Comparison of ENCODE assay signal across 20 cellular contexts in the genomic region with DNA sequence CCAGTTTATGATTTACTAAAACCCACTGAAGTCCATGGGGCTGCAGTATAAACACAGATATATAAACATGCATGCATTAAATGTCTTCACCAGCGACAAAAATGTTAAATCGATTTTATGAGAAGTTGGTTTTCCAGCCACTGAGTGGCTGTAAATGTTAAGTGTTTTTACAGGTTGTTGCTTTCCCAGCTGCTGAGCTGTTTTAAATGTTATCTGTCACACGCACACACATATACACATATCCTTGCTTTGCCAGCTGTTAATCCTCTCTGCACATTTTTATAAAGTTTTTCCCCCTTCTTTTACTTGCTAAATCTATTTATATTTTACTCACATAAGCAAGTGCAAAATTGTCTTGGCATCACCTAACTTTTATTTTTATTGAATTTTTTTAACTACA.
DNase-seq lines count a peak whose midpoint lies in the region; ATAC-seq and TF ChIP-seq lines count a peak whose summit lies in the region.
"Had no signal": no experiment of that assay in that cellular context is flagged by ENCODE, and none has a peak within 500 bp of the region (broad histone marks: within the 10 kb centered on the region; RNA-seq: fewer than 3 reads in every experiment).

No MANE protein-coding gene starts in this region.

- no peak overlapping the region for H2BK15ac ChIP-seq in IMR-90 (ENCODE audit: low read depth, low read length)

- no peak overlapping the region for H3K18ac ChIP-seq in IMR-90 (ENCODE audit: low read depth, low read length)

- H3K4me1 Mint-ChIP-seq in activated T-helper 17 cell treated with anti-CD3 and anti-CD28 coated beads, Interleukin-2, amount 50 U/mL, for 72 hours: no peaks in the 10 kb centered on the region
- H3K4me1 Mint-ChIP-seq: CD4-positive, alpha-beta memory T cell had no signal

- H2BK5ac ChIP-seq in IMR-90 (ENCODE audit: low read depth, low read length, poor library complexity, severe bottlenecking): no peak overlapping the region

- H4K20me1 ChIP-seq in IMR-90 (ENCODE audit: insufficient read depth, low read length): no peaks in the 10 kb centered on the region
- no peaks in the 10 kb centered on the region for H4K20me1 ChIP-seq in hepatocyte (ENCODE audit: insufficient read depth, poor library complexity, severe bottlenecking)
- H4K20me1 ChIP-seq: BLaER1 treated with 17β-estradiol and CSF1 and Interleukin-3, amounts not matched to agents 10 nM and 100 nM had no signal

- DNase-seq in CMK (ENCODE audit: low read depth): peak; percentile 17
- peak; percentile 7 for DNase-seq in IMR-90
- DNase-seq in NCI-H510A treated with DMSO at 0.1 percent for 48 hours (lab: John Stamatoyannopoulos, UW): peak; percentile 77
- DNase-seq in hepatocyte (ENCODE audit: low spot score): peak; percentile 6
- DNase-seq in GM13976 (ENCODE audit: low spot score): no peak
- no peak for DNase-seq in activated naive CD4-positive, alpha-beta T cell (lab: John Stamatoyannopoulos, UW)
- DNase-seq in DMS53 (lab: John Stamatoyannopoulos, UW): no peak
- DNase-seq: CD4-positive, alpha-beta memory T cell; EL; GF-D8; H7; NCI-H1436 treated with DMSO at 0.1 percent for 48 hours; NCI-H2029 treated with DMSO at 0.1 percent for 48 hours; NCI-H2171 treated with DMSO at 0.1 percent for 48 hours; NCI-H526 treated with DMSO at 0.1 percent for 48 hours; Peyer's patch; T-helper 1 cell had no signal

- H2AK5ac ChIP-seq in IMR-90 (ENCODE audit: low read depth, low read length): no peak overlapping the region

- WGBS in IMR-90 (ENCODE audit: extremely low coverage in 2 of 2, insufficient read length in 1 of 2), 2 experiments: no CpG with 5 or more reads among the region's 3 CpGs
- WGBS in hepatocyte (ENCODE audit: low lambda C conversion rate, missing lambda C conversion rate): 41% methylated on average over 3 of the region's 3 CpGs

- POLR2A ChIA-PET in IMR-90 (lab: Charles Lee; ENCODE audit: unreplicated experiment): no interaction called here

- H3K9me3 ChIP-seq in IMR-90 (ENCODE audit: control insufficient read depth, insufficient read depth, low read length) (no peaks in the 10 kb centered on the region), hepatocyte (ENCODE audit: low read depth) (no peaks in the 10 kb centered on the region)
- H3K9me3 ChIP-seq: Peyer's patch, SJSA1 had no signal

- intact Hi-C loops in IMR-90 (cut with micrococcal nuclease): no loop called here

- H3K27me3 Mint-ChIP-seq in activated T-helper 17 cell treated with anti-CD3 and anti-CD28 coated beads, Interleukin-2, amount 50 U/mL, for 72 hours: peaks cover 7% of the 10 kb centered on the region

- no peak overlapping the region for H3K27ac ChIP-seq in IMR-90 (ENCODE audit: insufficient read depth, low read length)
- peak overlapping the region; percentile 15 for H3K27ac ChIP-seq in hepatocyte
- H3K27ac ChIP-seq: BLaER1 treated with 17β-estradiol and CSF1 and Interleukin-3, amounts not matched to agents 10 nM and 100 nM; Peyer's patch; SJSA1 had no signal

- H3K79me2 ChIP-seq in hepatocyte: no peaks in the 10 kb centered on the region

- in situ Hi-C loops in IMR-90 (cut with MboI; ENCODE audit: low sequenced_read_pairs) (no loop called here), GM13976 (cut with MboI; ENCODE audit: low sequenced_read_pairs, unreplicated experiment) (no loop called here)

- dilution Hi-C loops in IMR-90 (cut with HindIII; ENCODE audit: low sequenced_read_pairs, unreplicated experiment): no loop called here

- TF ChIP-seq CTCF in IMR-90 (conservative IDR thresholded peaks at IDR 0.05; ENCODE audit: low read depth, low read length) (no peak), hepatocyte (IDR thresholded peaks at IDR 0.05; ENCODE audit: poor library complexity) (no peak), GM13976 (IDR thresholded peaks at IDR 0.05; ENCODE audit: borderline replicate concordance, control extremely low read depth, extremely low read depth, insufficient read depth, missing control alignments) (no peak)

- H3K4ac ChIP-seq in IMR-90 (ENCODE audit: low read depth, low read length): no peak overlapping the region

- H2AFZ ChIP-seq in IMR-90 (replicated peaks; ENCODE audit: low read length, poor library complexity) (no peak overlapping the region), hepatocyte (no peak overlapping the region)

- H3K4me2 ChIP-seq in IMR-90 (ENCODE audit: low read depth, low read length) (no peak overlapping the region), hepatocyte (no peak overlapping the region)
- H3K4me2 ChIP-seq: BLaER1 treated with 17β-estradiol and CSF1 and Interleukin-3, amounts not matched to agents 10 nM and 100 nM had no signal

- no peaks in the 10 kb centered on the region for H3K79me1 ChIP-seq in IMR-90 (ENCODE audit: low read depth in 1 of 2, low read length in 2 of 2)

- H2AK9ac ChIP-seq in IMR-90 (replicated peaks; ENCODE audit: low read depth, low read length, poor library complexity): no peak overlapping the region

- no peak overlapping the region for H4K91ac ChIP-seq in IMR-90 (ENCODE audit: insufficient read depth, low read depth, low read length)

- H3K9ac ChIP-seq in IMR-90 (ENCODE audit: low read depth, low read length): no peak overlapping the region
- H3K9ac ChIP-seq: BLaER1 treated with 17β-estradiol and CSF1 and Interleukin-3, amounts not matched to agents 10 nM and 100 nM had no signal

- BruUV-seq in IMR-90 (replicated peaks; lab: Mats Ljungman, UMichigan): no TSS peak

- H3K9me1 ChIP-seq in IMR-90 (ENCODE audit: insufficient read depth, low read length): no peaks in the 10 kb centered on the region

- H3K9me3 Mint-ChIP-seq in activated T-helper 17 cell treated with anti-CD3 and anti-CD28 coated beads, Interleukin-2, amount 50 U/mL, for 72 hours: peaks cover 3% of the 10 kb centered on the region

- H3K27ac Mint-ChIP-seq in activated T-helper 17 cell treated with anti-CD3 and anti-CD28 coated beads, Interleukin-2, amount 50 U/mL, for 72 hours: no peak overlapping the region
- H3K27ac Mint-ChIP-seq: CD4-positive, alpha-beta memory T cell had no signal

- H3K4me1 ChIP-seq in IMR-90 (ENCODE audit: control insufficient read depth, insufficient read depth, low read length): peaks cover 5% of the 10 kb centered on the region; the same call in 1 of the 2 replicates
- H3K4me1 ChIP-seq in hepatocyte (ENCODE audit: insufficient read depth): peaks cover 4% of the 10 kb centered on the region
- H3K4me1 ChIP-seq: Peyer's patch had no signal

- no peak overlapping the region for H3K23ac ChIP-seq in IMR-90 (ENCODE audit: low read depth, low read length)

- H3K4me3 ChIP-seq in IMR-90 (ENCODE audit: insufficient read depth, low read depth, low read length): no peak overlapping the region
- H3K4me3 ChIP-seq in hepatocyte: no peak overlapping the region
- H3K4me3 ChIP-seq: BLaER1 treated with 17β-estradiol and CSF1 and Interleukin-3, amounts not matched to agents 10 nM and 100 nM; Peyer's patch; SJSA1 had no signal

- H4K5ac ChIP-seq in IMR-90 (ENCODE audit: low read depth, low read length): no peak overlapping the region

- H3K36me3 ChIP-seq in IMR-90 (ENCODE audit: control insufficient read depth, insufficient read depth, low read length) (no peaks in the 10 kb centered on the region), hepatocyte (replicated peaks; ENCODE audit: insufficient read depth, low read depth) (no peaks in the 10 kb centered on the region)
- H3K36me3 ChIP-seq: BLaER1 treated with 17β-estradiol and CSF1 and Interleukin-3, amounts not matched to agents 10 nM and 100 nM; Peyer's patch; SJSA1 had no signal

- no peaks in the 10 kb centered on the region for H3K27me3 ChIP-seq in IMR-90 (ENCODE audit: control insufficient read depth, insufficient read depth, low read length)
- H3K27me3 ChIP-seq in hepatocyte: no peaks in the 10 kb centered on the region
- H3K27me3 ChIP-seq: BLaER1 treated with 17β-estradiol and CSF1 and Interleukin-3, amounts not matched to agents 10 nM and 100 nM; Peyer's patch; SJSA1 had no signal

- no peak for TF ChIP-seq RAD21 in IMR-90 (IDR thresholded peaks at IDR 0.05; ENCODE audit: low read length)

- H2BK120ac ChIP-seq in IMR-90 (ENCODE audit: low read depth, low read length): no peak overlapping the region

- no peaks in the 10 kb centered on the region for H3K9me2 ChIP-seq in hepatocyte (replicated peaks; ENCODE audit: insufficient read depth)

- no peak overlapping the region for H2BK20ac ChIP-seq in IMR-90 (ENCODE audit: low read depth, low read length)

- no peak overlapping the region for H3K56ac ChIP-seq in IMR-90 (ENCODE audit: extremely low read depth, insufficient read depth, low read length)

- no peak overlapping the region for H3K4me3 Mint-ChIP-seq in activated T-helper 17 cell treated with anti-CD3 and anti-CD28 coated beads, Interleukin-2, amount 50 U/mL, for 72 hours
- H3K4me3 Mint-ChIP-seq: CD4-positive, alpha-beta memory T cell had no signal

- H4K8ac ChIP-seq in IMR-90 (ENCODE audit: low read depth in 2 of 2, low read length in 2 of 2): no peak overlapping the region

- TF ChIP-seq POLR2A in IMR-90 (IDR thresholded peaks at IDR 0.05; ENCODE audit: low read depth, low read length): no peak

- CTCF ChIA-PET in IMR-90 (lab: Yijun Ruan, JAX): no interaction called here

- H3K36me3 Mint-ChIP-seq in activated T-helper 17 cell treated with anti-CD3 and anti-CD28 coated beads, Interleukin-2, amount 50 U/mL, for 72 hours (ENCODE audit: low read depth): no peaks in the 10 kb centered on the region
- H3K36me3 Mint-ChIP-seq: CD4-positive, alpha-beta memory T cell had no signal

- no peak for ATAC-seq in IMR-90 (ENCODE audit: low read depth)
- ATAC-seq in activated T-helper 17 cell treated with anti-CD3 and anti-CD28 coated beads, Interleukin-2, amount 50 U/mL, for 72 hours (replicated peaks): no peak

- H3K14ac ChIP-seq in IMR-90 (replicated peaks; ENCODE audit: low read depth, low read length): no peak overlapping the region

TF ChIP-seq in IMR-90, 13 proteins besides CTCF, POLR2A, EP300 and RAD21 (continues in another document):
- TF ChIP-seq FOS (IDR thresholded peaks at IDR 0.05; ENCODE audit: low read depth, low read length) (no peak), MAFK (IDR thresholded peaks at IDR 0.05; ENCODE audit: low read depth, low read length) (no peak), CEBPB (IDR thresholded peaks at IDR 0.05; ENCODE audit: low read depth, low read length) (no peak), SMC3 (IDR thresholded peaks at IDR 0.05; ENCODE audit: low read depth, low read length) (no peak), RCOR1 (IDR thresholded peaks at IDR 0.05; ENCODE audit: insufficient replicate concordance, low read length) (no peak), NFE2L2 (IDR thresholded peaks at IDR 0.05; ENCODE audit: low read depth, low read length) (no peak), MXI1 (IDR thresholded peaks at IDR 0.05; ENCODE audit: borderline replicate concordance, low read depth, low read length) (no peak), BHLHE40 (IDR thresholded peaks at IDR 0.05; ENCODE audit: low read depth, low read length) (no peak), RFX5 (IDR thresholded peaks at IDR 0.05; ENCODE audit: low read depth, low read length) (no peak)

Comparison
In these comparisons a context has a peak if more than half of its experiments do, and no peak if none do; other contexts are left out.
1. DNase-seq: peak in CMK (single experiment), IMR-90 (single experiment), NCI-H510A treated with DMSO at 0.1 percent for 48 hours (single experiment) and hepatocyte (single experiment); none in GM13976 (single experiment), activated naive CD4-positive, alpha-beta T cell (0 of 4) and DMS53 (single experiment).